ENCODE assay signal across 8 cellular contexts in the genomic region with DNA sequence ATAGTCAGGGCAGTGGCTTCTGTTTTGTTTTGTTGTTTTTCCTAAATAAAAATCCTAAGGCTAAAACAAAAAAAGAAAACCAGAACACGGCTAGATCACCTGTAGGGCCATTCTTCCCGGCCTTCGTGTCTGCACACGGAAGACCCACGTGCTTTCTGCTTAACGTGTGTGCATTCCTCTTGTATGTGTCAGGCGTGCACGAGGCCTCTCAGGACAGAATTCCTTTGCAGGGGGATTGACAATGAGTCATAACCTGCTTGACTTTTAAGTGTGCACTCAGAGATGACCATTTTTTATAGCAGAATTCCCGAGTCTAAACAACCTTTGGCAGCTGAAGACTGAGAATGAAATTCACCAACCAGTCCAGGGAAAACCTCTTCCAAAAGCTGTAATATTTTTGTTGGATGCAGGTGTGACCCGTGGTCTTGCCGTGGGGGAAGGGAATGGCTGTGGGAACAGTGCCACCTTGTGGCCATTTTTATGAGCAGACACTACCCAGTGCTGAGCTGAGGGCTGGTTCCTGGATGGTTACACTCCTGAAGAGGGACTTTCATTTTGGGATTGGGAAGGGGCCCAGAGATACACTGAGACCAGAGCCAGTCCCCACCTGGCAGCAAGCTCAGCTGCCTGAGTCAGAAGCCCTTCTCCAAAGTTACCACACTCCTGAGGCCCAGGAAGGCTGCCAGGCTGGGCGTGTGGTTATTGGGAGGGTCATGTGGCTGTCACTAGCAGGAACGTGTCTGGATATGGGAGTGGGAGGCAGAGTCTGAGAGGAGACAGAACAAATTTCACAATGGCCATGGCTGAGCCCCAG. TPM values are rescaled to one million over a fixed set of nuclear protein-coding genes. Genes with fewer than 3 reads are reported as not detected.
DNase-seq lines count a peak whose midpoint lies in the region; ATAC-seq and TF ChIP-seq lines count a peak whose summit lies in the region.

No MANE protein-coding gene starts in this region.

- DNase-seq in G401 (ENCODE audit: low spot score) = peak; percentile 89
- DNase-seq in HFFc6 = peak; percentile 98
- peak; percentile 38 to 66 for DNase-seq in NCI-H1930 (lab: John Stamatoyannopoulos, UW)
- peak; percentile 77 for DNase-seq in WTC11 (ENCODE audit: low spot score)
- peak; percentile 46 for DNase-seq in central memory CD4-positive, alpha-beta T cell
- DNase-seq in kidney epithelial cell (ENCODE audit: low read depth) = peak; percentile 100
- peak; percentile 44 to 62 (median 46) for DNase-seq in stimulated activated CD4-positive, alpha-beta T cell treated with anti-CD3 and anti-CD28 coated beads, Interleukin-12 subunit alpha, Interleukin-12 subunit beta, amount 100 ng/mL, for 48 hours (ENCODE audit: low read depth in 2 of 3, low spot score in 1 of 3)

- H3K4me3 Mint-ChIP-seq in HFFc6 = peak overlapping the region; percentile 76
- no peak overlapping the region for H3K4me3 Mint-ChIP-seq in WTC11

- H3K9me3 Mint-ChIP-seq in HFFc6 (peaks cover 6% of the 10 kb centered on the region), WTC11 (peaks cover 26% of the 10 kb centered on the region)

- H3K4me1 Mint-ChIP-seq in HFFc6 (ENCODE audit: low read depth) (peaks cover 74% of the 10 kb centered on the region), WTC11 (peaks cover 9% of the 10 kb centered on the region)

- no peaks in the 10 kb centered on the region for H3K36me3 ChIP-seq in kidney epithelial cell (ENCODE audit: control insufficient read depth, insufficient read depth, low read length)

- CTCF ChIA-PET in WTC11 (lab: Charles Lee) = interaction anchor here (0.5 to 2.4 kb wide), 56 partner anchors 9 to 1016 kb away, joined by 3 to 27 read pairs (median 5); a partner anchor contains a TSS

- POLR2A ChIA-PET in WTC11 (lab: Charles Lee) = interaction anchor here (0.5 to 0.6 kb wide), 2 partner anchors 34 to 35 kb away, joined by 3 read pairs; no protein-coding TSS in a partner anchor

- peak; percentile 84 for ATAC-seq in WTC11
- ATAC-seq in GM19452 (IDR thresholded peaks at IDR 0.05; ENCODE audit: unreplicated experiment) = no peak

- peaks cover 7% of the 10 kb centered on the region; the same call in 1 of the 2 replicates for H3K36me3 Mint-ChIP-seq in HFFc6 (ENCODE audit: low read depth)
- peaks cover 13% of the 10 kb centered on the region for H3K36me3 Mint-ChIP-seq in WTC11

- no peaks in the 10 kb centered on the region for H3K27me3 ChIP-seq in kidney epithelial cell (ENCODE audit: control insufficient read depth, insufficient read depth, low read length)

- no peak overlapping the region for H3K4me3 ChIP-seq in kidney epithelial cell (ENCODE audit: low read depth, low read length)

- peak; percentile 99 for TF ChIP-seq CTCF in HFFc6 (IDR thresholded peaks at IDR 0.05)
- peak; percentile 78 for TF ChIP-seq CTCF in WTC11 (IDR thresholded peaks at IDR 0.05)
- TF ChIP-seq CTCF in kidney epithelial cell (IDR thresholded peaks at IDR 0.05; ENCODE audit: insufficient read depth, low read length, poor library complexity, severe bottlenecking) = peak; percentile 76

- H3K27me3 Mint-ChIP-seq in HFFc6 (ENCODE audit: insufficient read depth) (peaks cover 2% of the 10 kb centered on the region; the same call in 1 of the 2 replicates), WTC11 (ENCODE audit: low read depth) (peaks cover 2% of the 10 kb centered on the region; the same call in 1 of the 2 replicates)

- H3K27ac Mint-ChIP-seq in HFFc6 = peak overlapping the region; percentile 94
- H3K27ac Mint-ChIP-seq in WTC11 = no peak overlapping the region

- in situ Hi-C loops in G401 (cut with HindIII; ENCODE audit: low sequenced_read_pairs) = no loop called here

TF ChIP-seq in WTC11, 78 proteins besides CTCF, POLR2A, EP300 and RAD21:
- TF ChIP-seq GABPB1 (CRISPR knock-in tag; IDR thresholded peaks at IDR 0.05) = 0 out of 2 replicates have a peak, but pooled peaks have one; percentile 41
- TF ChIP-seq, protein P1, sequence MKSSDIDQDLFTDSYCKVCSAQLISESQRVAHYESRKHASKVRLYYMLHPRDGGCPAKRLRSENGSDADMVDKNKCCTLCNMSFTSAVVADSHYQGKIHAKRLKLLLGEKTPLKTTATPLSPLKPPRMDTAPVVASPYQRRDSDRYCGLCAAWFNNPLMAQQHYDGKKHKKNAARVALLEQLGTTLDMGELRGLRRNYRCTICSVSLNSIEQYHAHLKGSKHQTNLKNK (CRISPR knock-in tag; IDR thresholded peaks at IDR 0.05) = no peak

RNA-seq across cellular contexts. Expression of a gene that starts 35.7 kb away (rescaled TPM):
- 29.5 and 55.1 TPM in 2 replicates for total RNA-seq in G401 (2014; rRNA removed; shearing (Covaris generic))
- total RNA-seq in HFFc6 (2021; fragmentation: NEBNext Ultra II Directional; extraction: Animal tissue kit (Norgen Biotek cat#: 25700)) = 100 to 1,000 TPM; 518 to 872 (median 646) TPM
- total RNA-seq in WTC11 (2021) (17.6 to 21.3 TPM (median 20.6 TPM) in 3 replicates), kidney epithelial cell (164 and 204 TPM in 2 replicates)

Comparison
In these comparisons a context has a peak if more than half of its experiments do, and no peak if none do; other contexts are left out.
1. DNase-seq: peak in every context shown above with its lines; median percentile 100 in kidney epithelial cell; 98 in HFFc6; 89 in G401; 77 in WTC11; 52 in NCI-H1930; 46 in central memory CD4-positive, alpha-beta T cell; 46 in stimulated activated CD4-positive, alpha-beta T cell treated with anti-CD3 and anti-CD28 coated beads, Interleukin-12 subunit alpha, Interleukin-12 subunit beta, amount 100 ng/mL, for 48 hours.